ENCODE assay signal across 9 cellular contexts in the genomic region with DNA sequence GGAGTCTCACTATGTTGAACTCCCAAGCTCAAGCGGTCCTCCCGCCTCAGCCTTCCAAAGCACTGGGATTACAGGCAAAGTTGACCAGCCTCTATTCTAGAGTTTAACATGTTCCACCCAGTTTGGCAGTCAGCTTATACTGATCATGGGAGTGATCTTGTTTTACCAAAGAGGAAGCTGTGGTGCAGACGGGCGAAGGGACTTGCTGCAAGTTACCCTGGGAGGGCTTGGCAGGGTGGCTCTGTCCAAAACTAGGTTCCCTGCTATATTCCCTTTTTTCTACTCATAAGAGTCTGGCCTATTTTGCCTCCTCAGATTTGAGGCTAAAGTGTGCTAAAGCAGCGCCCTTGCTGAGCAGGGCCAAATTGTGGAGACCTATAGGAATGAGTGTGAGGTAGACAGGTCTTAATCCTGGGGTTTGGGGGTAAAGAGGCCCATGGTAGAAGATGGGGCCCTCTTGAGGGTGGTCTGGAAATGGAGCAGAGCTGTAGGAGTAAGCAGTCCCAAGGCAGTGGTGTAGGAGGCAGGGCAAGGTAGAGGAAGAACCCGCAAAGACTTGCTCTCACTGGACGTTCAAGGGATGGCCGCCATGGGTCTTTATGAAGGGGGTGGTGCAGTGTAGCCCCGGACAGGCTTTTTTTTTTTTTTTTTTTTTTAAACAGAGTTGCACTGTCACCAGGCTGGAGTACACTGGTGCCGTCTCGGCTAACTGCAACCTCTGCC. TPM values are rescaled to one million over a fixed set of nuclear protein-coding genes. Genes with fewer than 3 reads are reported as not detected.
DNase-seq lines count a peak whose midpoint lies in the region; ATAC-seq and TF ChIP-seq lines count a peak whose summit lies in the region.
"Had no signal": no experiment of that assay in that cellular context is flagged by ENCODE, and none has a peak within 500 bp of the region (broad histone marks: within the 10 kb centered on the region; RNA-seq: fewer than 3 reads in every experiment).

No MANE protein-coding gene starts in this region.

- no peak for ATAC-seq in stimulated activated memory B cell treated with anti-CD40 and anti-IgM and Interleukin-4, amounts not matched to agents 10 μg/mL and 1 μg/mL and 100 μg/mL, for 72 hours
- ATAC-seq in lower lobe of right lung, result no peak
- ATAC-seq: body of pancreas had no signal

- peak overlapping the region; percentile 97 for H3K27ac Mint-ChIP-seq in activated naive CD4-positive, alpha-beta T cell treated with anti-CD3 and anti-CD28 coated beads for 36 hours
- peak overlapping the region; percentile 81 for H3K27ac Mint-ChIP-seq in activated T-helper 1 cell treated with anti-CD3 and anti-CD28 coated beads, Interleukin-12 subunit alpha, Interleukin-12 subunit beta, Interleukin-2, Interleukin-4 antibody, amounts not matched to agents 30 ng/mL and 10 ng/mL and 1 ng/mL, durations not matched to agents 14 hours and 24 hours and 36 hours
- H3K27ac Mint-ChIP-seq in stimulated activated memory B cell treated with anti-CD40 and anti-IgM and Interleukin-4, amounts not matched to agents 10 μg/mL and 1 μg/mL and 100 μg/mL, for 72 hours, result peak overlapping the region; percentile 89

- H3K9me3 ChIP-seq in lower lobe of right lung, result no peaks in the 10 kb centered on the region
- H3K9me3 ChIP-seq: body of pancreas had no signal

- H3K4me3 ChIP-seq in lower lobe of right lung, result no peak overlapping the region
- H3K4me3 ChIP-seq: body of pancreas had no signal

- peaks cover 68% of the 10 kb centered on the region for H3K4me1 Mint-ChIP-seq in activated naive CD4-positive, alpha-beta T cell treated with anti-CD3 and anti-CD28 coated beads for 36 hours (ENCODE audit: low read depth)
- H3K4me1 Mint-ChIP-seq in activated T-helper 1 cell treated with anti-CD3 and anti-CD28 coated beads, Interleukin-12 subunit alpha, Interleukin-12 subunit beta, Interleukin-2, Interleukin-4 antibody, amounts not matched to agents 30 ng/mL and 10 ng/mL and 1 ng/mL, durations not matched to agents 14 hours and 24 hours and 36 hours (ENCODE audit: low read depth), result peaks cover 57% of the 10 kb centered on the region
- H3K4me1 Mint-ChIP-seq in stimulated activated memory B cell treated with anti-CD40 and anti-IgM and Interleukin-4, amounts not matched to agents 10 μg/mL and 1 μg/mL and 100 μg/mL, for 72 hours, result peaks cover 70% of the 10 kb centered on the region

- intact Hi-C loops in activated naive CD4-positive, alpha-beta T cell treated with anti-CD3 and anti-CD28 coated beads for 36 hours (cut with micrococcal nuclease), result no loop called here
- intact Hi-C loops in activated T-helper 1 cell treated with anti-CD3 and anti-CD28 coated beads, Interleukin-12 subunit alpha, Interleukin-12 subunit beta, Interleukin-2, Interleukin-4 antibody, amounts not matched to agents 30 ng/mL and 10 ng/mL and 1 ng/mL, durations not matched to agents 14 hours and 24 hours and 36 hours (cut with micrococcal nuclease), result no loop called here
- intact Hi-C loops in lower lobe of right lung (cut with DNase I), result no loop called here

- H3K4me1 ChIP-seq in lower lobe of right lung, result peaks cover 79% of the 10 kb centered on the region

- peak overlapping the region; percentile 90 for H3K4me3 Mint-ChIP-seq in activated naive CD4-positive, alpha-beta T cell treated with anti-CD3 and anti-CD28 coated beads for 36 hours
- peak overlapping the region; percentile 95 for H3K4me3 Mint-ChIP-seq in activated T-helper 1 cell treated with anti-CD3 and anti-CD28 coated beads, Interleukin-12 subunit alpha, Interleukin-12 subunit beta, Interleukin-2, Interleukin-4 antibody, amounts not matched to agents 30 ng/mL and 10 ng/mL and 1 ng/mL, durations not matched to agents 14 hours and 24 hours and 36 hours
- peak overlapping the region; percentile 93 for H3K4me3 Mint-ChIP-seq in stimulated activated memory B cell treated with anti-CD40 and anti-IgM and Interleukin-4, amounts not matched to agents 10 μg/mL and 1 μg/mL and 100 μg/mL, for 72 hours

- H3K27me3 Mint-ChIP-seq in activated naive CD4-positive, alpha-beta T cell treated with anti-CD3 and anti-CD28 coated beads for 36 hours (ENCODE audit: low read depth), result no peaks in the 10 kb centered on the region
- no peaks in the 10 kb centered on the region for H3K27me3 Mint-ChIP-seq in activated T-helper 1 cell treated with anti-CD3 and anti-CD28 coated beads, Interleukin-12 subunit alpha, Interleukin-12 subunit beta, Interleukin-2, Interleukin-4 antibody, amounts not matched to agents 30 ng/mL and 10 ng/mL and 1 ng/mL, durations not matched to agents 14 hours and 24 hours and 36 hours (ENCODE audit: insufficient read depth)
- H3K27me3 Mint-ChIP-seq in stimulated activated memory B cell treated with anti-CD40 and anti-IgM and Interleukin-4, amounts not matched to agents 10 μg/mL and 1 μg/mL and 100 μg/mL, for 72 hours, result no peaks in the 10 kb centered on the region

- peaks cover 67% of the 10 kb centered on the region for H3K36me3 Mint-ChIP-seq in activated naive CD4-positive, alpha-beta T cell treated with anti-CD3 and anti-CD28 coated beads for 36 hours (ENCODE audit: low read depth)
- peaks cover 61% of the 10 kb centered on the region for H3K36me3 Mint-ChIP-seq in activated T-helper 1 cell treated with anti-CD3 and anti-CD28 coated beads, Interleukin-12 subunit alpha, Interleukin-12 subunit beta, Interleukin-2, Interleukin-4 antibody, amounts not matched to agents 30 ng/mL and 10 ng/mL and 1 ng/mL, durations not matched to agents 14 hours and 24 hours and 36 hours (ENCODE audit: low read depth)
- H3K36me3 Mint-ChIP-seq in stimulated activated memory B cell treated with anti-CD40 and anti-IgM and Interleukin-4, amounts not matched to agents 10 μg/mL and 1 μg/mL and 100 μg/mL, for 72 hours, result peaks cover 59% of the 10 kb centered on the region

- no peak overlapping the region for H3K27ac ChIP-seq in lower lobe of right lung
- H3K27ac ChIP-seq: body of pancreas, C4-2B had no signal

- H3K9me3 Mint-ChIP-seq in activated naive CD4-positive, alpha-beta T cell treated with anti-CD3 and anti-CD28 coated beads for 36 hours, result no peaks in the 10 kb centered on the region
- H3K9me3 Mint-ChIP-seq in activated T-helper 1 cell treated with anti-CD3 and anti-CD28 coated beads, Interleukin-12 subunit alpha, Interleukin-12 subunit beta, Interleukin-2, Interleukin-4 antibody, amounts not matched to agents 30 ng/mL and 10 ng/mL and 1 ng/mL, durations not matched to agents 14 hours and 24 hours and 36 hours, result no peaks in the 10 kb centered on the region
- H3K9me3 Mint-ChIP-seq in stimulated activated memory B cell treated with anti-CD40 and anti-IgM and Interleukin-4, amounts not matched to agents 10 μg/mL and 1 μg/mL and 100 μg/mL, for 72 hours, result no peaks in the 10 kb centered on the region

- H3K36me3 ChIP-seq in lower lobe of right lung, result peaks cover 75% of the 10 kb centered on the region

- CTCF ChIA-PET in activated naive CD4-positive, alpha-beta T cell treated with anti-CD3 and anti-CD28 coated beads for 36 hours (lab: Charles Lee), result interaction anchor here (0.8 to 2.0 kb wide), 4 partner anchors 10 to 89 kb away, joined by 3 to 6 read pairs (median 4); no protein-coding TSS in a partner anchor

- DNase-seq in activated naive CD4-positive, alpha-beta T cell treated with anti-CD3 and anti-CD28 coated beads for 36 hours, result no peak
- no peak for DNase-seq in activated naive CD4-positive, alpha-beta T cell treated with Interleukin-2 at 50 U/mL for 16 hours
- DNase-seq in activated T-helper 1 cell treated with anti-CD3 and anti-CD28 coated beads, Interleukin-12 subunit alpha, Interleukin-12 subunit beta, Interleukin-2, Interleukin-4 antibody, amounts not matched to agents 30 ng/mL and 10 ng/mL and 1 ng/mL, durations not matched to agents 14 hours and 24 hours and 36 hours (ENCODE audit: low spot score), result no peak
- DNase-seq in lower lobe of right lung, result no peak
- DNase-seq in NCI-H345 treated with DMSO at 0.1 percent for 48 hours (lab: John Stamatoyannopoulos, UW; ENCODE audit: unreplicated experiment), result no peak
- DNase-seq: body of pancreas; stimulated activated CD4-positive, alpha-beta T cell treated with anti-CD3 and anti-CD28 coated beads, Interleukin-4, amount 100 ng/mL, for 4 hours had no signal

- no peak for TF ChIP-seq CTCF in lower lobe of right lung (IDR thresholded peaks at IDR 0.05)

- H3K27me3 ChIP-seq in lower lobe of right lung (ENCODE audit: low read depth), result no peaks in the 10 kb centered on the region
- H3K27me3 ChIP-seq: body of pancreas had no signal

RNA-seq across cellular contexts. Expression of a gene that starts 3.3 kb away (rescaled TPM):
- total RNA-seq in activated naive CD4-positive, alpha-beta T cell treated with anti-CD3 and anti-CD28 coated beads for 36 hours, result 1,000 to 10,000 TPM; 4,092 to 4,109 TPM
- 2,887 and 2,906 TPM in 2 replicates for total RNA-seq in activated T-helper 1 cell treated with anti-CD3 and anti-CD28 coated beads, Interleukin-12 subunit alpha, Interleukin-12 subunit beta, Interleukin-2, Interleukin-4 antibody, amounts not matched to agents 30 ng/mL and 10 ng/mL and 1 ng/mL, durations not matched to agents 14 hours and 24 hours and 36 hours
- 1,736 TPM for total RNA-seq in lower lobe of right lung

RNA-seq across cellular contexts. Expression of a gene that starts 13.7 kb away (rescaled TPM):
- 1 to 10 TPM; 2.5 to 2.7 TPM for total RNA-seq in activated naive CD4-positive, alpha-beta T cell treated with anti-CD3 and anti-CD28 coated beads for 36 hours
- 2.7 and 2.9 TPM in 2 replicates for total RNA-seq in activated T-helper 1 cell treated with anti-CD3 and anti-CD28 coated beads, Interleukin-12 subunit alpha, Interleukin-12 subunit beta, Interleukin-2, Interleukin-4 antibody, amounts not matched to agents 30 ng/mL and 10 ng/mL and 1 ng/mL, durations not matched to agents 14 hours and 24 hours and 36 hours
- total RNA-seq in lower lobe of right lung, result 1.2 TPM
- total RNA-seq: body of pancreas had no signal

RNA-seq across cellular contexts. Expression of a gene that starts 18.5 kb away (rescaled TPM):
- not detected for total RNA-seq in activated naive CD4-positive, alpha-beta T cell treated with anti-CD3 and anti-CD28 coated beads for 36 hours
- not detected in 2 replicates for total RNA-seq in activated T-helper 1 cell treated with anti-CD3 and anti-CD28 coated beads, Interleukin-12 subunit alpha, Interleukin-12 subunit beta, Interleukin-2, Interleukin-4 antibody, amounts not matched to agents 30 ng/mL and 10 ng/mL and 1 ng/mL, durations not matched to agents 14 hours and 24 hours and 36 hours
- not detected for total RNA-seq in lower lobe of right lung
- total RNA-seq: body of pancreas had no signal

RNA-seq across cellular contexts. Expression of a gene that starts 18.9 kb away (rescaled TPM):
- not detected for total RNA-seq in activated naive CD4-positive, alpha-beta T cell treated with anti-CD3 and anti-CD28 coated beads for 36 hours
- total RNA-seq in activated T-helper 1 cell treated with anti-CD3 and anti-CD28 coated beads, Interleukin-12 subunit alpha, Interleukin-12 subunit beta, Interleukin-2, Interleukin-4 antibody, amounts not matched to agents 30 ng/mL and 10 ng/mL and 1 ng/mL, durations not matched to agents 14 hours and 24 hours and 36 hours, result not detected in 2 replicates
- total RNA-seq in lower lobe of right lung, result not detected
- total RNA-seq: body of pancreas had no signal

RNA-seq across cellular contexts. Expression of a gene that starts 19.6 kb away (rescaled TPM):
- total RNA-seq in activated naive CD4-positive, alpha-beta T cell treated with anti-CD3 and anti-CD28 coated beads for 36 hours, result 100 to 1,000 TPM; 246 to 260 TPM
- 386 and 392 TPM in 2 replicates for total RNA-seq in activated T-helper 1 cell treated with anti-CD3 and anti-CD28 coated beads, Interleukin-12 subunit alpha, Interleukin-12 subunit beta, Interleukin-2, Interleukin-4 antibody, amounts not matched to agents 30 ng/mL and 10 ng/mL and 1 ng/mL, durations not matched to agents 14 hours and 24 hours and 36 hours
- total RNA-seq in lower lobe of right lung, result 206 TPM
